Comparison of ENCODE assay signal across 1 cellular context in genomic region chr13:44759723-44760360, GRCh38.
TF ChIP-seq lines count a peak whose summit lies in the region.

No MANE protein-coding gene starts in this region.

TF ChIP-seq in HEK293, 187 proteins besides CTCF, POLR2A, EP300 and RAD21 (continued from another document):
- TF ChIP-seq ZBTB44 (tag by site-specific recombination; IDR thresholded peaks at IDR 0.05) (peak; percentile 88), ZNF600 (tag by site-specific recombination; IDR thresholded peaks at IDR 0.05) (peak; percentile 63; the same call in 1 of the 2 replicates), ZSCAN18 (tag by site-specific recombination; IDR thresholded peaks at IDR 0.05) (no peak), ZXDB (tag by site-specific recombination; IDR thresholded peaks at IDR 0.05) (peak; percentile 48; the same call in 1 of the 2 replicates), ZNF10 (tag by site-specific recombination; IDR thresholded peaks at IDR 0.05) (peak; percentile 56; the same call in 1 of the 2 replicates), ZNF24 (tag by site-specific recombination; IDR thresholded peaks at IDR 0.05) (peak; percentile 35; the same call in 1 of the 2 replicates), GLIS1 (tag by site-specific recombination; IDR thresholded peaks at IDR 0.05) (peak; percentile 72), ZNF561 (tag by site-specific recombination; IDR thresholded peaks at IDR 0.05; ENCODE audit: borderline replicate concordance) (peak; percentile 26; the same call in 1 of the 2 replicates), OVOL3 (tag by site-specific recombination; IDR thresholded peaks at IDR 0.05) (no peak), ZNF335 (tag by site-specific recombination; conservative IDR thresholded peaks at IDR 0.05) (peak; percentile 46; the same call in 1 of the 2 replicates), ZNF398 (tag by site-specific recombination; IDR thresholded peaks at IDR 0.05) (peak; percentile 97), INSM2 (tag by site-specific recombination; IDR thresholded peaks at IDR 0.05) (peak; percentile 35; the same call in 1 of the 2 replicates), ZNF449 (tag by site-specific recombination; IDR thresholded peaks at IDR 0.05) (0 out of 2 replicates have a peak, but pooled peaks have one; percentile 16), ZNF660 (tag by site-specific recombination; IDR thresholded peaks at IDR 0.05) (peak; percentile 53; the same call in 1 of the 2 replicates), PRDM10 (tag by site-specific recombination; IDR thresholded peaks at IDR 0.05) (peak; percentile 37; the same call in 1 of the 2 replicates), PRDM4 (tag by site-specific recombination; IDR thresholded peaks at IDR 0.05) (peak; percentile 65; the same call in 1 of the 2 replicates), FEZF1 (tag by site-specific recombination; IDR thresholded peaks at IDR 0.05) (peak; percentile 82), ZIC2 (tag by site-specific recombination; IDR thresholded peaks at IDR 0.05) (no peak), ZNF791 (tag by site-specific recombination; IDR thresholded peaks at IDR 0.05) (no peak), ZNF658 (tag by site-specific recombination; IDR thresholded peaks at IDR 0.05) (no peak), ZNF692 (tag by site-specific recombination; IDR thresholded peaks at IDR 0.05) (peak; percentile 55; the same call in 1 of the 2 replicates), ZNF184 (tag by site-specific recombination; IDR thresholded peaks at IDR 0.05) (no peak)
